1 cellular context compared by ENCODE assay signal in genomic region chr4:183326853-183327252, GRCh38.
TF ChIP-seq lines count a peak whose summit lies in the region.

No MANE protein-coding gene starts in this region.

TF ChIP-seq in A549, 52 proteins besides CTCF, POLR2A, EP300 and RAD21 (continued from another document):
- TF ChIP-seq PHF8 (IDR thresholded peaks at IDR 0.05; ENCODE audit: borderline replicate concordance, low read depth), result no peak
- TF ChIP-seq PBX3 (IDR thresholded peaks at IDR 0.05), result no peak
